16 cellular contexts compared by ENCODE assay signal in the genomic region with DNA sequence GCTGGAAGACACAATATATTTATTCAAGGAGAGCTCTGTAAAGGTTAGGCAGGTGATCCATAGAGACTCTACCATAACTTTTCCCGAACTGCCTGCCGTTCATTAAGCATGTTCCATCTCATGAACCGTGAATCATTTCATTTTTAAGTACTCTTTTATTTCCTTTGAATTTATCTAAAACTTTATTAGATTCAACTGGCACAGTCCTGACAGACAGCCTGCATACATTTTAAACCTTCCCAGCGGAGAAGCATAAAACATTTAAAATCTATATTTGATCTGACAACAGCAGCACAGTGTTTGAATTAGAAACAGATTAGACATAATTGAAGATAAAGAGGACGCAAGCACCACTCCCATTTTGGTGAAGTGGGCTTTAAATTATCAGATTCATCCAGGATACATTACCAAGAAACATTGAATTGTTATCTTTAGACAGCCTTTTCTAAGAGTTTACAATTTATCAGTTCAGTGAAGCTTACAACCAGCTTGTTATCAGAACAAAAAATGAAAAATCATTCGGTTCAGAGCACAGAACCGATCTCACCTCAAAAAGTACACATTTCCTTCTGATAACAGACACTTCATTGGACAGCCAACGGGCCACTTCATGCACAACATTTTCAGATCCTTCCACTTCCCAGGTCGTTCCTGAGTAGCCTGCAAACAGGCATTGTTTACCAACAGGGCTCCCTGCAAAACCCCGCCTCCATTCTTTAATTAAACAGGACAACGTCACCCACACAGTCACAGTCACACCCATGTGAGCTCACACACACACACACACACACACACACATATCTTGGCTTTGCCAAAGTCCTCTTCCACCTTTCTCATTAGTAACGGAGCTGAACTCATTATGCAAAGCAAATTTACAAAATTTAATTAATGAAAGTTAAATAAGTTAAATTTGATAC.
A peak's percentile ranks its signal among the peaks of the same experiment; 100 is the strongest.
DNase-seq lines count a peak whose midpoint lies in the region; ATAC-seq, FAIRE-seq and TF ChIP-seq lines count a peak whose summit lies in the region.
"Had no signal": no experiment of that assay in that cellular context is flagged by ENCODE, and none has a peak within 500 bp of the region (broad histone marks: within the 10 kb centered on the region; RNA-seq: fewer than 3 reads in every experiment).

No MANE protein-coding gene starts in this region.

- H3K4me3 Mint-ChIP-seq in naive thymus-derived CD4-positive, alpha-beta T cell, result no peak overlapping the region
- H3K4me3 Mint-ChIP-seq: activated naive CD8-positive, alpha-beta T cell treated with anti-CD3 and anti-CD28 coated beads for 36 hours; B cell had no signal

- H3K27me3 ChIP-seq in K562 (ENCODE audit: control insufficient read depth in 2 of 2, insufficient read depth in 2 of 2, low read length in 2 of 2) (peaks cover 21 to 32% of the 10 kb centered on the region in 2 experiments), mesendoderm (ENCODE audit: insufficient read depth, low read length, poor library complexity) (no peaks in the 10 kb centered on the region), SJCRH30 (no peaks in the 10 kb centered on the region)
- no peaks in the 10 kb centered on the region for H3K27me3 ChIP-seq in naive thymus-derived CD4-positive, alpha-beta T cell (ENCODE audit: control insufficient read depth in 2 of 2, insufficient read depth in 2 of 2, low read length in 2 of 2)

- TF ChIP-seq RAD21 in K562 (CRISPR knock-in tag; conservative IDR thresholded peaks at IDR 0.05 in 1 of 2, IDR thresholded peaks at IDR 0.05 in 1 of 2), result no peak

- no peaks in the 10 kb centered on the region for H3K36me3 Mint-ChIP-seq in naive thymus-derived CD4-positive, alpha-beta T cell
- H3K36me3 Mint-ChIP-seq: activated naive CD8-positive, alpha-beta T cell treated with anti-CD3 and anti-CD28 coated beads for 36 hours had no signal

- in situ Hi-C loops in K562 (cut with MboI), result no loop called here

- no peaks in the 10 kb centered on the region for H3K9me3 Mint-ChIP-seq in naive thymus-derived CD4-positive, alpha-beta T cell
- H3K9me3 Mint-ChIP-seq: activated naive CD8-positive, alpha-beta T cell treated with anti-CD3 and anti-CD28 coated beads for 36 hours had no signal

- H3K18ac ChIP-seq in mesendoderm (ENCODE audit: low read length), result no peak overlapping the region

- no peak overlapping the region for H4K8ac ChIP-seq in mesendoderm (ENCODE audit: low read depth, low read length)

- ATAC-seq in K562 (no peak; the same call in 2 of the 3 replicates), GM19324 (IDR thresholded peaks at IDR 0.05; ENCODE audit: low FRiP score, unreplicated experiment) (no peak)
- no peak for ATAC-seq in naive thymus-derived CD4-positive, alpha-beta T cell

- H3K4me3 ChIP-seq in K562 (no peak overlapping the region), mesendoderm (ENCODE audit: low read length) (no peak overlapping the region), SJCRH30 (no peak overlapping the region)
- H3K4me3 ChIP-seq in naive thymus-derived CD4-positive, alpha-beta T cell (ENCODE audit: low read length), result no peak overlapping the region
- H3K4me3 ChIP-seq: left ventricle myocardium inferior had no signal

- H3K23ac ChIP-seq in mesendoderm (ENCODE audit: low read length), result no peak overlapping the region

- no peak overlapping the region for H2BK15ac ChIP-seq in mesendoderm (replicated peaks; ENCODE audit: low read depth)

- H3K4me1 ChIP-seq in K562 (replicated peaks in 1 of 2; ENCODE audit: control insufficient read depth in 2 of 2, insufficient read depth in 2 of 2, low read length in 2 of 2) (no peaks in the 10 kb centered on the region; a peak in 1 of 5 replicates), mesendoderm (ENCODE audit: control insufficient read depth, low read depth, low read length) (peaks cover 4% of the 10 kb centered on the region), SJCRH30 (no peaks in the 10 kb centered on the region)
- no peaks in the 10 kb centered on the region for H3K4me1 ChIP-seq in naive thymus-derived CD4-positive, alpha-beta T cell (ENCODE audit: control insufficient read depth in 2 of 2, insufficient read depth in 2 of 2, low read length in 2 of 2)
- H3K4me1 ChIP-seq: left ventricle myocardium inferior had no signal

- H3K27ac ChIP-seq in K562 (ENCODE audit: extremely low read depth, low read depth, low read length), result no peak overlapping the region
- H3K27ac ChIP-seq in mesendoderm (ENCODE audit: low read depth, low read length), result no peak overlapping the region
- H3K27ac ChIP-seq in naive thymus-derived CD4-positive, alpha-beta T cell (ENCODE audit: low read depth, low read length), result no peak overlapping the region
- H3K27ac ChIP-seq in SJCRH30, result no peak overlapping the region
- H3K27ac ChIP-seq: left ventricle myocardium inferior had no signal

- peak; percentile 52; the same call in 1 of the 2 replicates for TF ChIP-seq EP300 in K562 (IDR thresholded peaks at IDR 0.05; ENCODE audit: low read length)

- FAIRE-seq in GM12892 (lab: Jason Lieb, UNC) (peak; percentile 27), K562 (lab: Jason Lieb, UNC) (peak; percentile 54)

- under 1% methylated on average over 12 of the region's 12 CpGs for WGBS in K562 (ENCODE audit: insufficient coverage, low coverage, missing lambda C conversion rate)
- no CpG with 5 or more reads among the region's 12 CpGs for WGBS in mesendoderm (ENCODE audit: extremely low coverage, insufficient coverage, low lambda C conversion rate)

- no peak for TF ChIP-seq CTCF in K562 (IDR thresholded peaks at IDR 0.05 in 2 of 3, conservative IDR thresholded peaks at IDR 0.05 in 1 of 3; ENCODE audit: insufficient read depth in 2 of 3, low read depth in 1 of 3, low read length in 3 of 3)

- intact Hi-C loops in K562 (cut with micrococcal nuclease), result no loop called here
- intact Hi-C loops in naive thymus-derived CD4-positive, alpha-beta T cell (cut with micrococcal nuclease), result no loop called here

- H3K27ac Mint-ChIP-seq in naive thymus-derived CD4-positive, alpha-beta T cell, result no peak overlapping the region
- H3K27ac Mint-ChIP-seq: activated naive CD8-positive, alpha-beta T cell treated with anti-CD3 and anti-CD28 coated beads for 36 hours; B cell had no signal

- H3K9me3 ChIP-seq in K562 (replicated peaks; ENCODE audit: control insufficient read depth, insufficient read depth, low read depth, low read length) (no peaks in the 10 kb centered on the region), SJCRH30 (replicated peaks) (no peaks in the 10 kb centered on the region)
- no peaks in the 10 kb centered on the region for H3K9me3 ChIP-seq in naive thymus-derived CD4-positive, alpha-beta T cell (ENCODE audit: control insufficient read depth in 2 of 3, low read length in 3 of 3)
- H3K9me3 ChIP-seq: left ventricle myocardium inferior had no signal

- no peak overlapping the region for H2BK120ac ChIP-seq in mesendoderm (ENCODE audit: low read depth, low read length)

- no peaks in the 10 kb centered on the region for H3K9me1 ChIP-seq in K562 (ENCODE audit: control insufficient read depth, insufficient read depth, low read length)

- H3K79me2 ChIP-seq in K562 (ENCODE audit: control insufficient read depth, insufficient read depth, low read length) (no peaks in the 10 kb centered on the region), mesendoderm (ENCODE audit: control insufficient read depth, insufficient read depth, low read length) (no peaks in the 10 kb centered on the region)

- TF ChIP-seq POLR2A in GM12892 (IDR thresholded peaks at IDR 0.05; ENCODE audit: low read depth, low read length), result no peak
- no peak for TF ChIP-seq POLR2A in K562 (conservative IDR thresholded peaks at IDR 0.05)

- H3K36me3 ChIP-seq in K562 (ENCODE audit: control insufficient read depth, insufficient read depth, low read length), result no peaks in the 10 kb centered on the region
- no peaks in the 10 kb centered on the region for H3K36me3 ChIP-seq in mesendoderm (ENCODE audit: control insufficient read depth, insufficient read depth, low read length)
- no peaks in the 10 kb centered on the region for H3K36me3 ChIP-seq in naive thymus-derived CD4-positive, alpha-beta T cell (ENCODE audit: control insufficient read depth in 2 of 3, insufficient read depth in 3 of 3, low read length in 3 of 3)
- no peaks in the 10 kb centered on the region for H3K36me3 ChIP-seq in SJCRH30
- H3K36me3 ChIP-seq: left ventricle myocardium inferior had no signal

- no peaks in the 10 kb centered on the region for H3K79me1 ChIP-seq in mesendoderm (ENCODE audit: low read length)

- CTCF ChIA-PET in K562 (lab: Yijun Ruan, JAX; ENCODE audit: low intra/inter-chr PET ratio), result no interaction called here
- CTCF ChIA-PET in naive thymus-derived CD4-positive, alpha-beta T cell (lab: Charles Lee), result interaction anchor here (0.6 kb wide), 1 partner anchor 99 kb away, joined by 5 read pairs; no protein-coding TSS in a partner anchor

- no peak overlapping the region for H2AK5ac ChIP-seq in mesendoderm (ENCODE audit: low read length)

- no peak overlapping the region for H2BK5ac ChIP-seq in mesendoderm (ENCODE audit: low read length)

- peaks cover 15 to 33% (median 21%) of the 10 kb centered on the region in 5 donors for H3K27me3 Mint-ChIP-seq in naive thymus-derived CD4-positive, alpha-beta T cell

- no TSS peak for BruUV-seq in K562 (replicated peaks; lab: Mats Ljungman, UMichigan)

- H3K9ac ChIP-seq in K562 (ENCODE audit: insufficient read depth in 1 of 2, low read depth in 2 of 2, low read length in 2 of 2) (no peak overlapping the region), mesendoderm (ENCODE audit: low read length) (no peak overlapping the region)

- H4K5ac ChIP-seq in mesendoderm (ENCODE audit: low read length), result no peak overlapping the region

- no peak overlapping the region for H3K56ac ChIP-seq in mesendoderm (ENCODE audit: low read length)

- H2AFZ ChIP-seq in K562 (ENCODE audit: low read depth, low read length), result no peak overlapping the region

- H3K4me2 ChIP-seq in K562 (ENCODE audit: insufficient read depth, low read length) (peak overlapping the region; percentile 16; the same call in 1 of the 2 replicates), mesendoderm (ENCODE audit: low read length) (no peak overlapping the region)

- no peak overlapping the region for H3K4ac ChIP-seq in mesendoderm (ENCODE audit: low read depth, low read length)

- H4K20me1 ChIP-seq in K562 (replicated peaks; ENCODE audit: control insufficient read depth, insufficient read depth, low read length), result no peaks in the 10 kb centered on the region

- DNase-seq in GM12892 (ENCODE audit: insufficient read length) (no peak), NCI-H2227 (lab: John Stamatoyannopoulos, UW; ENCODE audit: unreplicated experiment) (peak; percentile 29), K562 (ENCODE audit: extremely low read depth in 1 of 4, low spot score in 3 of 4) (peak in 1 of 4 experiments; percentile 14), mesendoderm (peak; percentile 42), SJCRH30 (no peak)
- DNase-seq in naive thymus-derived CD4-positive, alpha-beta T cell, result no peak
- DNase-seq: activated CD4-positive, alpha-beta T cell treated with anti-CD3 and anti-CD28 coated beads, Interleukin-2, amount 50 U/mL, for 4 hours; activated naive CD8-positive, alpha-beta T cell treated with anti-CD3 and anti-CD28 coated beads for 36 hours; activated T-cell treated with anti-CD3 and anti-CD28 coated beads, Interleukin-2, amount 50 U/mL, for 48 hours; DMS 273 treated with DMSO at 0.1 percent for 48 hours; left ventricle myocardium inferior; NCI-H2107; stimulated activated CD4-positive, alpha-beta T cell treated with anti-CD3 and anti-CD28 coated beads, Interleukin-15, amount 100 ng/mL, for 24 hours; T1000 had no signal

- POLR2A ChIA-PET in K562 (lab: Yijun Ruan, JAX), result interaction anchor here (0.6 to 0.9 kb wide), 5 partner anchors 12 to 350 kb away, joined by 3 to 4 read pairs (median 3); no protein-coding TSS in a partner anchor
- POLR2A ChIA-PET in naive thymus-derived CD4-positive, alpha-beta T cell (lab: Charles Lee), result no interaction called here

- no peaks in the 10 kb centered on the region for H3K4me1 Mint-ChIP-seq in naive thymus-derived CD4-positive, alpha-beta T cell
- H3K4me1 Mint-ChIP-seq: activated naive CD8-positive, alpha-beta T cell treated with anti-CD3 and anti-CD28 coated beads for 36 hours had no signal

Comparison
In these comparisons a context has a peak if more than half of its experiments do, and no peak if none do; other contexts are left out.
1. DNase-seq: peak in NCI-H2227 (single experiment) and mesendoderm (single experiment); none in GM12892 (single experiment), naive thymus-derived CD4-positive, alpha-beta T cell (0 of 9) and SJCRH30 (0 of 2).